In the genomic region with DNA sequence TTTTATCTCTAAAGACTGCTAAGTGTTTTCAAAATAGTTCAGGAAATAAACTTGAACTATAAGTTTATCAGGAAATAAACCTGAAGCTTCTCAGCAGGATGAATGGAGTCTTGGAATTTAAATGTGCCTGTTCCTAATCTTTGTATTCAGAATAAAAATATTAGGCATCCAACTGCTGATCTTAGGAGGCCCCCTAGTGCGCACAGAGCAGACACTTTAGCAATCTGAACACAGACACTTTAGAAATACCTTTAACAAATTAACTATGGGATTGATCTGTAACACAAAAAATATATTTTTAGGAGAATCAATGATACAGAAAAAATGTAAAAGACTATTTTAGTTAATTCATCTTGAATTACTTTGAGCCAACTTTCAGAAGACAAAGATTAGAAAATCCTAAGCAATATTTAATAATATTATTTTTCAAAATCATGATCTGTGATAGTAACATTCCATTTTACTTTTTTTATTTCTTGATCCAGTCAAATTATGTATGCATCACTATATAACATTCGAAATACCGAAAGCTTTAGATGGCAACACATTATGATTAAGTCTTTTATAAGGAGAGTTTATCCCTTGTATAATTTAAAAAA, we compare ENCODE assay signal across 8 cellular contexts.
DNase-seq lines count a peak whose midpoint lies in the region; ATAC-seq and TF ChIP-seq lines count a peak whose summit lies in the region.

No MANE protein-coding gene starts in this region.

- peaks cover 6% of the 10 kb centered on the region for H3K36me3 Mint-ChIP-seq in T-helper 17 cell (ENCODE audit: low read depth)

- H3K36me3 ChIP-seq in mesendoderm (ENCODE audit: control insufficient read depth, insufficient read depth, low read length) (no peaks in the 10 kb centered on the region), vagina (no peaks in the 10 kb centered on the region)

- H3K9me3 ChIP-seq in T-helper 17 cell (ENCODE audit: control insufficient read depth, low read length, poor library complexity, severe bottlenecking) (no peaks in the 10 kb centered on the region), vagina (no peaks in the 10 kb centered on the region)

- no CpG with 5 or more reads among the region's 3 CpGs for WGBS in mesendoderm (ENCODE audit: extremely low coverage, insufficient coverage, low lambda C conversion rate)

- no peak overlapping the region for H4K8ac ChIP-seq in mesendoderm (ENCODE audit: low read depth, low read length)

- H3K27ac ChIP-seq in dorsolateral prefrontal cortex (no peak overlapping the region), mesendoderm (ENCODE audit: low read depth, low read length) (no peak overlapping the region), vagina (no peak overlapping the region)

- H3K27me3 Mint-ChIP-seq in T-helper 17 cell: peaks cover 3% of the 10 kb centered on the region

- H3K27me3 ChIP-seq in dorsolateral prefrontal cortex: no peaks in the 10 kb centered on the region
- no peaks in the 10 kb centered on the region for H3K27me3 ChIP-seq in mesendoderm (ENCODE audit: insufficient read depth, low read length, poor library complexity)
- no peaks in the 10 kb centered on the region for H3K27me3 ChIP-seq in vagina

- H2AK5ac ChIP-seq in mesendoderm (ENCODE audit: low read length): no peak overlapping the region

- H3K18ac ChIP-seq in mesendoderm (ENCODE audit: low read length): no peak overlapping the region

- no peak overlapping the region for H2BK120ac ChIP-seq in mesendoderm (ENCODE audit: low read depth, low read length)

- H3K4me1 ChIP-seq in mesendoderm (ENCODE audit: control insufficient read depth, low read depth, low read length) (no peaks in the 10 kb centered on the region), vagina (no peaks in the 10 kb centered on the region)

- no peaks in the 10 kb centered on the region for H3K79me1 ChIP-seq in mesendoderm (ENCODE audit: low read length)

- DNase-seq in ELR (ENCODE audit: low read depth): peak; percentile 51
- peak; percentile 52 for DNase-seq in M059J (ENCODE audit: low read depth)
- DNase-seq in T-helper 17 cell: peak in 1 of 3 donors; percentile 11
- DNase-seq in dorsolateral prefrontal cortex: peak in 4 of 10 donors; percentile 7 to 53 (median 29)
- DNase-seq in mesendoderm: peak; percentile 8
- DNase-seq in vagina (ENCODE audit: extremely low spot score in 2 of 2): no peak

- ATAC-seq in T-helper 17 cell (peak; percentile 50), HG02852 (IDR thresholded peaks at IDR 0.05; ENCODE audit: unreplicated experiment) (no peak), HG02623 (IDR thresholded peaks at IDR 0.05; ENCODE audit: unreplicated experiment) (no peak)

- no peak overlapping the region for H3K27ac Mint-ChIP-seq in T-helper 17 cell

- H3K4me3 Mint-ChIP-seq in T-helper 17 cell: no peak overlapping the region

- H3K4me2 ChIP-seq in mesendoderm (ENCODE audit: low read length): no peak overlapping the region

- TF ChIP-seq CTCF in dorsolateral prefrontal cortex (IDR thresholded peaks at IDR 0.05 in 54 of 56, conservative IDR thresholded peaks at IDR 0.05 in 2 of 56; ENCODE audit: low read depth in 1 of 56, partially characterized antibody in 56 of 56): peak; percentile 25 to 85 (median 60)
- peak; percentile 41 to 82 (median 42) for TF ChIP-seq CTCF in vagina (IDR thresholded peaks at IDR 0.05)

- no peak for TF ChIP-seq POLR2A in vagina (IDR thresholded peaks at IDR 0.05)

- no peak overlapping the region for H3K4ac ChIP-seq in mesendoderm (ENCODE audit: low read depth, low read length)

- intact Hi-C loops in dorsolateral prefrontal cortex (cut with DNase I): loop anchor here (5.0 kb wide), 1 partner anchor 495 kb away; no protein-coding TSS in a partner anchor
- intact Hi-C loops in vagina (cut with DNase I): loop anchor here (5.0 kb wide), 1 partner anchor 495 kb away; no protein-coding TSS in a partner anchor

- no peak overlapping the region for H3K23ac ChIP-seq in mesendoderm (ENCODE audit: low read length)

- H3K79me2 ChIP-seq in mesendoderm (ENCODE audit: control insufficient read depth, insufficient read depth, low read length): no peaks in the 10 kb centered on the region

- H3K4me3 ChIP-seq in dorsolateral prefrontal cortex: no peak overlapping the region
- H3K4me3 ChIP-seq in mesendoderm (ENCODE audit: low read length): no peak overlapping the region
- no peak overlapping the region for H3K4me3 ChIP-seq in vagina

- no peak overlapping the region for H2BK5ac ChIP-seq in mesendoderm (ENCODE audit: low read length)

- no peak overlapping the region for H2BK15ac ChIP-seq in mesendoderm (replicated peaks; ENCODE audit: low read depth)

- peaks cover 2% of the 10 kb centered on the region for H3K4me1 Mint-ChIP-seq in T-helper 17 cell

- no peak overlapping the region for H3K9ac ChIP-seq in mesendoderm (ENCODE audit: low read length)

- H4K5ac ChIP-seq in mesendoderm (ENCODE audit: low read length): no peak overlapping the region

- no peak overlapping the region for H3K56ac ChIP-seq in mesendoderm (ENCODE audit: low read length)

Comparison
In these comparisons a context has a peak if more than half of its experiments do, and no peak if none do; other contexts are left out.
1. DNase-seq: peak in ELR (single experiment), M059J (single experiment) and mesendoderm (single experiment); none in vagina (0 of 2).